ENCODE assay signal across 9 cellular contexts in the genomic region with DNA sequence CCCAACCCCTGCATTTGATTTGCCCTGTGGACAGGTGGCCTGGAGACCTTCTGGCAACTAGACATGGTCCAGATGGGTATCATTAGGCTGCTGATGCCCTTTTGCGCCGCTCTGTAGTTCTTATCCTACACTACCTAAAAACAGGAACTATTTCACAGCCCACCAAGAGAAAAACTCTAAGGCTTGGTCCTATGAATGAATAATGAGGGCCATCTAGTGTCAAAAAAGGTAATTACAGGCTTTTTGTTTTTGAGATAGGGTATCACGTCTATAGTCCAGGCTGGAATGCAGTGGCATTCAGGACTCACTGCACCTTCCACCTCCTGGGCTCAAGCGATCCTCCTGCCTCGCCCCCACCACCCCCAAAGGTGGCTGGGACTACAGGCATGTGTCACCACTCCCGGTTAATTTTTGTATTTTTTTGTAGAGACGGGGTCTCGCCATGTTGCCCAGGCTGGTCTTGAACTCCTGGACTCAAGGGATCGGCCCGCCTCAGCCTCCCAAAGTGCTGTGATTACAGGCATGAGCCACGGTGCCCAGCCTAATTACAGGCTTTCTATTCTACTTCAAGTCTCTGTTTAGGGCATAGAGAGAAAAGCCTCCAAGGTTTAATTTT. TPM values are rescaled to one million over a fixed set of nuclear protein-coding genes. Genes with fewer than 3 reads are reported as not detected.
DNase-seq lines count a peak whose midpoint lies in the region; ATAC-seq, FAIRE-seq and TF ChIP-seq lines count a peak whose summit lies in the region.
"Had no signal": no experiment of that assay in that cellular context is flagged by ENCODE, and none has a peak within 500 bp of the region (broad histone marks: within the 10 kb centered on the region; RNA-seq: fewer than 3 reads in every experiment).

No MANE protein-coding gene starts in this region.

- H3K36me3 Mint-ChIP-seq in WTC11, result peaks cover 75% of the 10 kb centered on the region

- no peak overlapping the region for H3K27ac ChIP-seq in psoas muscle
- H3K27ac ChIP-seq: SK-N-MC had no signal

- no peaks in the 10 kb centered on the region for H3K9me3 ChIP-seq in psoas muscle

- peak; percentile 50 for DNase-seq in DMS114 treated with DMSO at 0.1 percent for 48 hours (lab: John Stamatoyannopoulos, UW; ENCODE audit: unreplicated experiment)
- DNase-seq in H54 (ENCODE audit: insufficient read length, low spot score), result peak; percentile 26
- peak; percentile 78 for DNase-seq in NCI-H2227 (lab: John Stamatoyannopoulos, UW; ENCODE audit: unreplicated experiment)
- peak; percentile 24 for DNase-seq in WTC11 (ENCODE audit: low spot score)
- DNase-seq in glomerular visceral epithelial cell (ENCODE audit: extremely low spot score), result peak; percentile 69
- DNase-seq in psoas muscle, result no peak

- peak; percentile 94 for ATAC-seq in WTC11
- peak; percentile 25 to 82 (median 62) for ATAC-seq in psoas muscle
- no peak for ATAC-seq in HG03280 (IDR thresholded peaks at IDR 0.05; ENCODE audit: unreplicated experiment)
- ATAC-seq in HG03045 (IDR thresholded peaks at IDR 0.05; ENCODE audit: unreplicated experiment), result no peak

- TF ChIP-seq POLR2A in H54 (IDR thresholded peaks at IDR 0.05; ENCODE audit: low read depth, low read length), result no peak

- peaks cover 12 to 91% of the 10 kb centered on the region in 2 donors for H3K36me3 ChIP-seq in psoas muscle (ENCODE audit: insufficient read depth in 1 of 2, low read depth in 1 of 2)

- TF ChIP-seq CTCF in WTC11 (IDR thresholded peaks at IDR 0.05) (peak; percentile 61), psoas muscle (IDR thresholded peaks at IDR 0.05) (peak; percentile 68)

- WGBS in psoas muscle, 3 donors, result 55 to 60% (median 57%) methylated on average over 11 of the region's 11 CpGs

- H3K4me3 ChIP-seq in psoas muscle, result no peak overlapping the region
- H3K4me3 ChIP-seq: SK-N-MC had no signal

- intact Hi-C loops in psoas muscle (cut with DNase I), result loop anchor here (1.0 to 5.0 kb wide), 4 partner anchors 33 to 121 kb away; no protein-coding TSS in a partner anchor

- CTCF ChIA-PET in WTC11 (lab: Charles Lee), result interaction anchor here (0.9 to 1.8 kb wide), 8 partner anchors 27 to 440 kb away, joined by 3 to 15 read pairs (median 6); a partner anchor contains a TSS

- no peaks in the 10 kb centered on the region; the same call in 1 of the 2 replicates for H3K4me1 Mint-ChIP-seq in WTC11

- no peaks in the 10 kb centered on the region for H3K4me1 ChIP-seq in psoas muscle

- no peak overlapping the region for H3K27ac Mint-ChIP-seq in WTC11

- H3K27me3 Mint-ChIP-seq in WTC11 (ENCODE audit: low read depth), result no peaks in the 10 kb centered on the region

- no peaks in the 10 kb centered on the region for H3K9me3 Mint-ChIP-seq in WTC11

- H3K4me3 Mint-ChIP-seq in WTC11, result no peak overlapping the region

- POLR2A ChIA-PET in WTC11 (lab: Charles Lee), result no interaction called here

- FAIRE-seq in H54 (lab: Jason Lieb, UNC), result peak; percentile 61

- H3K27me3 ChIP-seq in psoas muscle (ENCODE audit: insufficient read depth in 3 of 3, low read length in 2 of 3), result no peaks in the 10 kb centered on the region

TF ChIP-seq in WTC11, 78 proteins besides CTCF, POLR2A, EP300 and RAD21:
- TF ChIP-seq, protein P1, sequence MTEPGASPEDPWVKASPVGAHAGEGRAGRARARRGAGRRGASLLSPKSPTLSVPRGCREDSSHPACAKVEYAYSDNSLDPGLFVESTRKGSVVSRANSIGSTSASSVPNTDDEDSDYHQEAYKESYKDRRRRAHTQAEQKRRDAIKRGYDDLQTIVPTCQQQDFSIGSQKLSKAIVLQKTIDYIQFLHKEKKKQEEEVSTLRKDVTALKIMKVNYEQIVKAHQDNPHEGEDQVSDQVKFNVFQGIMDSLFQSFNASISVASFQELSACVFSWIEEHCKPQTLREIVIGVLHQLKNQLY (CRISPR knock-in tag; IDR thresholded peaks at IDR 0.05), result no peak
- TF ChIP-seq CREM (CRISPR knock-in tag; IDR thresholded peaks at IDR 0.05), result no peak
- TF ChIP-seq ZNF138 (CRISPR knock-in tag; conservative IDR thresholded peaks at IDR 0.05), result no peak
- TF ChIP-seq, protein P2, sequence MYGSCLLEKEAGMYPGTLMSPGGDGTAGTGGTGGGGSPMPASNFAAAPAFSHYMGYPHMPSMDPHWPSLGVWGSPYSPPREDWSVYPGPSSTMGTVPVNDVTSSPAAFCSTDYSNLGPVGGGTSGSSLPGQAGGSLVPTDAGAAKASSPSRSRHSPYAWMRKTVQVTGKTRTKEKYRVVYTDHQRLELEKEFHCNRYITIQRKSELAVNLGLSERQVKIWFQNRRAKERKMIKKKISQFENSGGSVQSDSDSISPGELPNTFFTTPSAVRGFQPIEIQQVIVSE (CRISPR knock-in tag; IDR thresholded peaks at IDR 0.05; ENCODE audit: borderline replicate concordance), result no peak
- no peak for TF ChIP-seq FOXK1 (CRISPR knock-in tag; IDR thresholded peaks at IDR 0.05)
- TF ChIP-seq, protein P3, sequence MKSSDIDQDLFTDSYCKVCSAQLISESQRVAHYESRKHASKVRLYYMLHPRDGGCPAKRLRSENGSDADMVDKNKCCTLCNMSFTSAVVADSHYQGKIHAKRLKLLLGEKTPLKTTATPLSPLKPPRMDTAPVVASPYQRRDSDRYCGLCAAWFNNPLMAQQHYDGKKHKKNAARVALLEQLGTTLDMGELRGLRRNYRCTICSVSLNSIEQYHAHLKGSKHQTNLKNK (CRISPR knock-in tag; IDR thresholded peaks at IDR 0.05), result no peak
- TF ChIP-seq MYBL2 (CRISPR knock-in tag; IDR thresholded peaks at IDR 0.05), result no peak
- TF ChIP-seq, protein P4, sequence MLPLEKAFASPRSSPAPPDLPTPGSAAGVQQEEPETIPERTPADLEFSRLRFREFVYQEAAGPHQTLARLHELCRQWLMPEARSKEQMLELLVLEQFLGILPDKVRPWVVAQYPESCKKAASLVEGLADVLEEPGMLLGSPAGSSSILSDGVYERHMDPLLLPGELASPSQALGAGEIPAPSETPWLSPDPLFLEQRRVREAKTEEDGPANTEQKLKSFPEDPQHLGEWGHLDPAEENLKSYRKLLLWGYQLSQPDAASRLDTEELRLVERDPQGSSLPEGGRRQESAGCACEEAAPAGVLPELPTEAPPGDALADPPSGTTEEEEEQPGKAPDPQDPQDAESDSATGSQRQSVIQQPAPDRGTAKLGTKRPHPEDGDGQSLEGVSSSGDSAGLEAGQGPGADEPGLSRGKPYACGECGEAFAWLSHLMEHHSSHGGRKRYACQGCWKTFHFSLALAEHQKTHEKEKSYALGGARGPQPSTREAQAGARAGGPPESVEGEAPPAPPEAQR (CRISPR knock-in tag; IDR thresholded peaks at IDR 0.05), result no peak

RNA-seq across cellular contexts. Expression of a gene that starts 20.9 kb away (rescaled TPM):
- total RNA-seq in WTC11 (2021) (22.6 to 23.5 TPM (median 23.4 TPM) in 3 replicates), psoas muscle (10 to 100 TPM in 2 of 4 donors, 1 to 10 TPM in 2; 7.1 to 12.3 (median 9.7) TPM)
- 10 to 100 TPM in 1 of 3 donors, 1 to 10 TPM in 2; 6.6 to 11.7 (median 8.4) TPM for polyA plus RNA-seq in psoas muscle

RNA-seq across cellular contexts. Expression of a gene that starts 26.1 kb away (rescaled TPM):
- total RNA-seq in WTC11 (2021) (36.6 to 49.0 TPM (median 38.9 TPM) in 3 replicates), psoas muscle (10 to 100 TPM; 12.4 to 20.0 (median 17.1) TPM)
- 1 to 10 TPM; 5.1 to 9.9 (median 9.2) TPM for polyA plus RNA-seq in psoas muscle

RNA-seq across cellular contexts. Expression of a gene that starts 38.0 kb away (rescaled TPM):
- total RNA-seq in WTC11 (2021) (41.3 to 49.3 TPM (median 43.1 TPM) in 3 replicates), psoas muscle (10 to 100 TPM; 10.3 to 20.8 (median 12.8) TPM)
- 10 to 100 TPM in 2 of 3 donors, 1 to 10 TPM in 1; 5.8 to 33.1 (median 10.4) TPM for polyA plus RNA-seq in psoas muscle

Comparison
In these comparisons a context has a peak if more than half of its experiments do, and no peak if none do; other contexts are left out.
1. DNase-seq: peak in DMS114 treated with DMSO at 0.1 percent for 48 hours (single experiment), H54 (single experiment), NCI-H2227 (single experiment), WTC11 (single experiment) and glomerular visceral epithelial cell (single experiment); none in psoas muscle (0 of 2).
2. ATAC-seq: peak in WTC11 (single experiment) and psoas muscle (4 of 4); none in HG03280 (single experiment) and HG03045 (single experiment).